Comparison of ENCODE assay signal across 8 cellular contexts in the genomic region with DNA sequence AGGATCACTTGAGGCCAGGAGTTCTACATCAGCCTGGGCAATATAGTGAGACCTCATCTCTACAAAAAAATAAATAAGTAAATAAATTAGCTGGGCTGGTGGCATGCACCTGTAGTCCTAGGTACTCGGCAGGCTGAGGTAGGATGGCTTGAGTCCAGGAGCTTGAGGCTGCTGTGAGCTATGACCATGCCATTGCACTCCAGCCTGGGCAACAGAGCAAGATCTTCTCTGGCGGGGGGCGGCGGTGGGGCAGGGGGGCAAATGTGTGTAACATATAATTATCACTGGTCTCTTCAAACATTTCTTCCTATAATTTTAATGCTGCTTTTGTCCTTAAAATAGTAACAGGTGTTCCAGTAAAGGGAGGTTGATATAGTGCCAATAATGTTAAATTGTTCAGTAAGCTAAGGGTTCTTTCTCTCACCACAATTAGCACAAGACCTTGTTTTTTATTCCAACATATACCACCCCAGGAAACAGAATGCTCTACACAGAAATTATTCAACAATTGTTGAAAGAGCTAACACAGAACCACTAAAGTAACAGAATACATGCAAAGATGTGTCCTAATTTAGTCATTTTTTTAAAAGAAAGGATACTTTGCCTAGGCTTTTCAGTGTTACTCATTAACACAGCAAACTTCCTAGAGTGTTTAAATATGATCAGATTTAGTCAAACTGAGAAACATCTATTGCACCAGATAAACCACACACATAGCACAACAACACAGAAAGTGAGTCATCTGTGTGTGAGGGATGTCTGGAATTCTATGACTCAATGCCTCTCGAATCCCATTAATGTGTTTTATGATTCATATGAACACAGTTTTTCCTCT. TPM values are rescaled to one million over a fixed set of nuclear protein-coding genes. Genes with fewer than 3 reads are reported as not detected.
A peak's percentile ranks its signal among the peaks of the same experiment; 100 is the strongest.
DNase-seq lines count a peak whose midpoint lies in the region; ATAC-seq and TF ChIP-seq lines count a peak whose summit lies in the region.

No MANE protein-coding gene starts in this region.

- H3K4me1 ChIP-seq in mucosa of descending colon (ENCODE audit: low read depth): no peaks in the 10 kb centered on the region

- CTCF ChIA-PET in activated CD4-positive, alpha-beta T cell treated with anti-CD3 and anti-CD28 coated beads, Interleukin-2, amount 10 ng/mL, durations not matched to agents 7 days and 5 days (lab: Charles Lee): interaction anchor here (1.0 to 1.3 kb wide), 2 partner anchors 12 to 32 kb away, joined by 3 read pairs; no protein-coding TSS in a partner anchor
- CTCF ChIA-PET in MCF 10A (lab: Yijun Ruan, JAX): interaction anchor here (0.7 to 2.3 kb wide), 6 partner anchors 9 to 133 kb away, joined by 3 to 6 read pairs (median 4); no protein-coding TSS in a partner anchor

- TF ChIP-seq CTCF in MCF 10A (IDR thresholded peaks at IDR 0.05; ENCODE audit: unreplicated experiment) (no peak), mucosa of descending colon (IDR thresholded peaks at IDR 0.05) (no peak)

- H3K36me3 ChIP-seq in mucosa of descending colon (ENCODE audit: low read depth): no peaks in the 10 kb centered on the region

- peaks cover 27% of the 10 kb centered on the region for H3K4me1 Mint-ChIP-seq in activated CD4-positive, alpha-beta T cell treated with anti-CD3 and anti-CD28 coated beads, Interleukin-2, amount 10 ng/mL, durations not matched to agents 7 days and 5 days
- peaks cover 24% of the 10 kb centered on the region for H3K4me1 Mint-ChIP-seq in MCF 10A (ENCODE audit: insufficient read depth, unreplicated experiment)

- H3K36me3 Mint-ChIP-seq in activated CD4-positive, alpha-beta T cell treated with anti-CD3 and anti-CD28 coated beads, Interleukin-2, amount 10 ng/mL, durations not matched to agents 7 days and 5 days (ENCODE audit: low read depth): peaks cover 34% of the 10 kb centered on the region
- H3K36me3 Mint-ChIP-seq in MCF 10A (ENCODE audit: insufficient read depth, unreplicated experiment): peaks cover 68% of the 10 kb centered on the region

- no peak for DNase-seq in activated CD4-positive, alpha-beta T cell treated with anti-CD3 and anti-CD28 coated beads, Interleukin-2, amount 10 ng/mL, durations not matched to agents 7 days and 5 days
- no peak for DNase-seq in activated CD4-positive, alpha-beta T cell treated with anti-CD3 and anti-CD28 coated beads for 1 hour
- DNase-seq in NCI-H146 (lab: John Stamatoyannopoulos, UW) (peak; percentile 51), MCF 10A (ENCODE audit: unreplicated experiment) (peak; percentile 96), mucosa of descending colon (no peak), middle frontal gyrus (ENCODE audit: extremely low spot score, low spot score) (no peak), DMS114 treated with DMSO at 0.1 percent for 48 hours (lab: John Stamatoyannopoulos, UW; ENCODE audit: unreplicated experiment) (no peak)

- POLR2A ChIA-PET in activated CD4-positive, alpha-beta T cell treated with anti-CD3 and anti-CD28 coated beads, Interleukin-2, amount 10 ng/mL, durations not matched to agents 7 days and 5 days (lab: Charles Lee): interaction anchor here (0.6 kb wide), 1 partner anchor 24 kb away, joined by 5 read pairs; no protein-coding TSS in a partner anchor
- POLR2A ChIA-PET in MCF 10A (lab: Yijun Ruan, JAX): interaction anchor here (0.6 to 6.0 kb wide), 16 partner anchors 9 to 561 kb away, joined by 3 to 42 read pairs (median 4); a partner anchor contains a TSS

- H3K27ac Mint-ChIP-seq in activated CD4-positive, alpha-beta T cell treated with anti-CD3 and anti-CD28 coated beads, Interleukin-2, amount 10 ng/mL, durations not matched to agents 7 days and 5 days: peak overlapping the region; percentile 5
- H3K27ac Mint-ChIP-seq in MCF 10A (ENCODE audit: low read depth, unreplicated experiment): peak overlapping the region; percentile 81

- peak; percentile 89 for ATAC-seq in HG02588 (IDR thresholded peaks at IDR 0.05; ENCODE audit: unreplicated experiment)
- ATAC-seq in mucosa of descending colon: peak; percentile 85

- no peaks in the 10 kb centered on the region for H3K9me3 ChIP-seq in mucosa of descending colon

- H3K27me3 Mint-ChIP-seq in activated CD4-positive, alpha-beta T cell treated with anti-CD3 and anti-CD28 coated beads, Interleukin-2, amount 10 ng/mL, durations not matched to agents 7 days and 5 days: no peaks in the 10 kb centered on the region
- no peaks in the 10 kb centered on the region for H3K27me3 Mint-ChIP-seq in MCF 10A (ENCODE audit: insufficient read depth, unreplicated experiment)

- peaks cover 7% of the 10 kb centered on the region for H3K9me3 Mint-ChIP-seq in activated CD4-positive, alpha-beta T cell treated with anti-CD3 and anti-CD28 coated beads, Interleukin-2, amount 10 ng/mL, durations not matched to agents 7 days and 5 days
- no peaks in the 10 kb centered on the region for H3K9me3 Mint-ChIP-seq in MCF 10A (ENCODE audit: unreplicated experiment)

- no peak overlapping the region for H3K4me3 Mint-ChIP-seq in activated CD4-positive, alpha-beta T cell treated with anti-CD3 and anti-CD28 coated beads, Interleukin-2, amount 10 ng/mL, durations not matched to agents 7 days and 5 days
- H3K4me3 Mint-ChIP-seq in MCF 10A (ENCODE audit: unreplicated experiment): peak overlapping the region; percentile 28

- intact Hi-C loops in MCF 10A (cut with micrococcal nuclease): loop anchor here (1.0 kb wide), 1 partner anchor 27 kb away; no protein-coding TSS in a partner anchor
- intact Hi-C loops in mucosa of descending colon (cut with DNase I, micrococcal nuclease): no loop called here

- BruUV-seq in MCF 10A (replicated peaks; lab: Mats Ljungman, UMichigan): TSS peak; percentile 56

- H3K4me3 ChIP-seq in mucosa of descending colon: no peak overlapping the region

RNA-seq across cellular contexts. Expression of a gene that starts 29.1 kb away (rescaled TPM):
- total RNA-seq in activated CD4-positive, alpha-beta T cell treated with anti-CD3 and anti-CD28 coated beads, Interleukin-2, amount 10 ng/mL, durations not matched to agents 7 days and 5 days: 10 to 100 TPM; 33.9 to 39.0 TPM
- 71.7 and 79.0 TPM in 2 replicates for total RNA-seq in MCF 10A (2022)
- 10 to 100 TPM; 50.5 to 57.3 (median 55.3) TPM for total RNA-seq in mucosa of descending colon

Comparison
In these comparisons a context has a peak if more than half of its experiments do, and no peak if none do; other contexts are left out.
1. DNase-seq: peak in NCI-H146 (single experiment) and MCF 10A (single experiment); none in activated CD4-positive, alpha-beta T cell treated with anti-CD3 and anti-CD28 coated beads, Interleukin-2, amount 10 ng/mL, durations not matched to agents 7 days and 5 days (single experiment), activated CD4-positive, alpha-beta T cell treated with anti-CD3 and anti-CD28 coated beads for 1 hour (single experiment), mucosa of descending colon (0 of 3), middle frontal gyrus (single experiment) and DMS114 treated with DMSO at 0.1 percent for 48 hours (single experiment).